Comparison of ENCODE assay signal across 19 cellular contexts in genomic region chr19:43563816-43564215, GRCh38. TPM values are rescaled to one million over a fixed set of nuclear protein-coding genes. Genes with fewer than 3 reads are reported as not detected.
A peak's percentile ranks its signal among the peaks of the same experiment; 100 is the strongest.
DNase-seq lines count a peak whose midpoint lies in the region; ATAC-seq, FAIRE-seq and TF ChIP-seq lines count a peak whose summit lies in the region.
"Had no signal": no experiment of that assay in that cellular context is flagged by ENCODE, and none has a peak within 500 bp of the region (broad histone marks: within the 10 kb centered on the region; RNA-seq: fewer than 3 reads in every experiment).

No MANE protein-coding gene starts in this region.

- H3K9me3 ChIP-seq in Loucy (ENCODE audit: insufficient read depth, low read depth, low read length) (no peaks in the 10 kb centered on the region), K562 (replicated peaks; ENCODE audit: control insufficient read depth, insufficient read depth, low read depth, low read length) (no peaks in the 10 kb centered on the region), gastroesophageal sphincter (no peaks in the 10 kb centered on the region)
- H3K9me3 ChIP-seq: body of pancreas, right atrium auricular region had no signal

- H3K9me2 ChIP-seq in Loucy (replicated peaks; ENCODE audit: low read depth, low read length): no peaks in the 10 kb centered on the region

- H3K27ac ChIP-seq in K562 (ENCODE audit: extremely low read depth, low read depth, low read length) (no peak overlapping the region), gastroesophageal sphincter (peak overlapping the region in 1 of 4 donors; percentile 71)
- H3K27ac ChIP-seq: 22Rv1 had no signal

- no peak for TF ChIP-seq CTCF in Loucy (conservative IDR thresholded peaks at IDR 0.05; ENCODE audit: low read length)
- no peak for TF ChIP-seq CTCF in K562 (IDR thresholded peaks at IDR 0.05 in 2 of 3, conservative IDR thresholded peaks at IDR 0.05 in 1 of 3; ENCODE audit: insufficient read depth in 2 of 3, low read depth in 1 of 3, low read length in 3 of 3)
- no peak for TF ChIP-seq CTCF in osteocyte (IDR thresholded peaks at IDR 0.05)
- TF ChIP-seq CTCF in gastroesophageal sphincter (IDR thresholded peaks at IDR 0.05): no peak

- peaks cover 28% of the 10 kb centered on the region for H3K4me1 Mint-ChIP-seq in T-helper 1 cell treated with Interleukin-12 subunit alpha and Interleukin-12 subunit beta and Interleukin-4 antibody, amounts not matched to agents 30 μg/mL and 1 μg/mL, for 36 hours (ENCODE audit: low read depth)
- peaks cover 16% of the 10 kb centered on the region for H3K4me1 Mint-ChIP-seq in osteocyte (ENCODE audit: unreplicated experiment)

- FAIRE-seq in K562 (lab: Jason Lieb, UNC): no peak
- FAIRE-seq: D721Med, endothelial cell of umbilical vein, keratinocyte had no signal

- intact Hi-C loops in K562 (cut with micrococcal nuclease): no loop called here

- BruUV-seq in K562 (replicated peaks; lab: Mats Ljungman, UMichigan): TSS peak; percentile 28

- H2AFZ ChIP-seq in Loucy (ENCODE audit: low read length) (no peak overlapping the region), K562 (ENCODE audit: low read depth, low read length) (no peak overlapping the region)

- no peak overlapping the region for H3K4me3 Mint-ChIP-seq in T-helper 1 cell treated with Interleukin-12 subunit alpha and Interleukin-12 subunit beta and Interleukin-4 antibody, amounts not matched to agents 30 μg/mL and 1 μg/mL, for 36 hours
- H3K4me3 Mint-ChIP-seq in osteocyte (ENCODE audit: unreplicated experiment): no peak overlapping the region

- H3K79me2 ChIP-seq in Loucy (ENCODE audit: insufficient read depth, low read length): peaks cover 45% of the 10 kb centered on the region
- H3K79me2 ChIP-seq in K562 (ENCODE audit: control insufficient read depth, insufficient read depth, low read length): no peaks in the 10 kb centered on the region

- H3K4me3 ChIP-seq in Loucy (ENCODE audit: low read length, poor library complexity, severe bottlenecking): no peak overlapping the region
- H3K4me3 ChIP-seq in K562: no peak overlapping the region
- H3K4me3 ChIP-seq in gastroesophageal sphincter: no peak overlapping the region
- H3K4me3 ChIP-seq: body of pancreas, right atrium auricular region had no signal

- CTCF ChIA-PET in K562 (lab: Yijun Ruan, JAX; ENCODE audit: low intra/inter-chr PET ratio): no interaction called here

- no peaks in the 10 kb centered on the region for H3K27me3 Mint-ChIP-seq in T-helper 1 cell treated with Interleukin-12 subunit alpha and Interleukin-12 subunit beta and Interleukin-4 antibody, amounts not matched to agents 30 μg/mL and 1 μg/mL, for 36 hours (ENCODE audit: low read depth)
- no peaks in the 10 kb centered on the region for H3K27me3 Mint-ChIP-seq in osteocyte (ENCODE audit: unreplicated experiment)

- DNase-seq in T-helper 1 cell: no peak
- DNase-seq in K562 (ENCODE audit: extremely low read depth in 1 of 4, low spot score in 3 of 4): no peak
- DNase-seq in osteocyte (ENCODE audit: extremely low spot score, unreplicated experiment): no peak
- DNase-seq: body of pancreas, glutamatergic neuron, NCI-H1105, NCI-H510A, substantia nigra had no signal

- H3K9me1 ChIP-seq in K562 (ENCODE audit: control insufficient read depth, insufficient read depth, low read length): no peaks in the 10 kb centered on the region

- H3K9ac ChIP-seq in Loucy (ENCODE audit: low read depth, low read length, poor library complexity, severe bottlenecking) (peak overlapping the region; percentile 60), K562 (ENCODE audit: insufficient read depth in 1 of 2, low read depth in 2 of 2, low read length in 2 of 2) (no peak overlapping the region)

- POLR2A ChIA-PET in K562 (lab: Yijun Ruan, JAX): interaction anchor here (1.0 to 1.1 kb wide), 2 partner anchors 9 to 11 kb away, joined by 3 to 6 read pairs; no protein-coding TSS in a partner anchor

- no peak for ATAC-seq in K562
- no peak for ATAC-seq in HG03045 (IDR thresholded peaks at IDR 0.05; ENCODE audit: unreplicated experiment)
- ATAC-seq in gastroesophageal sphincter: no peak
- ATAC-seq in HG03175 (IDR thresholded peaks at IDR 0.05; ENCODE audit: unreplicated experiment): no peak
- ATAC-seq: body of pancreas had no signal

- TF ChIP-seq EP300 in K562 (IDR thresholded peaks at IDR 0.05; ENCODE audit: low read length) (no peak), gastroesophageal sphincter (IDR thresholded peaks at IDR 0.05) (no peak)

- no peaks in the 10 kb centered on the region for H4K20me1 ChIP-seq in Loucy (ENCODE audit: insufficient read depth, low read length, poor library complexity, severe bottlenecking)
- H4K20me1 ChIP-seq in K562 (replicated peaks; ENCODE audit: control insufficient read depth, insufficient read depth, low read length): no peaks in the 10 kb centered on the region; the same call in 1 of the 2 replicates

- H3K36me3 ChIP-seq in Loucy (ENCODE audit: insufficient read depth, low read length) (no peaks in the 10 kb centered on the region), K562 (ENCODE audit: control insufficient read depth, insufficient read depth, low read length) (peaks cover 36% of the 10 kb centered on the region; the same call in 2 of the 3 replicates), gastroesophageal sphincter (peaks cover 0 to 35% of the 10 kb centered on the region in 2 donors)

- no peaks in the 10 kb centered on the region for H3K9me3 Mint-ChIP-seq in T-helper 1 cell treated with Interleukin-12 subunit alpha and Interleukin-12 subunit beta and Interleukin-4 antibody, amounts not matched to agents 30 μg/mL and 1 μg/mL, for 36 hours
- H3K9me3 Mint-ChIP-seq in osteocyte (ENCODE audit: unreplicated experiment): no peaks in the 10 kb centered on the region

- in situ Hi-C loops in K562 (cut with MboI): no loop called here

- WGBS in K562 (ENCODE audit: insufficient coverage, low coverage, missing lambda C conversion rate): 74% methylated on average over 6 of the region's 6 CpGs
- 72 to 78% methylated on average over 6 of the region's 6 CpGs for WGBS in gastroesophageal sphincter (ENCODE audit: low coverage in 1 of 2), 2 donors

- TF ChIP-seq RAD21 in K562 (CRISPR knock-in tag; conservative IDR thresholded peaks at IDR 0.05 in 1 of 2, IDR thresholded peaks at IDR 0.05 in 1 of 2): no peak

- H3K4me2 ChIP-seq in Loucy (ENCODE audit: low read depth, low read length, poor library complexity, severe bottlenecking) (peak overlapping the region; percentile 53), K562 (ENCODE audit: insufficient read depth, low read length) (no peak overlapping the region)

- TF ChIP-seq POLR2A in K562 (conservative IDR thresholded peaks at IDR 0.05): no peak
- TF ChIP-seq POLR2A in gastroesophageal sphincter (IDR thresholded peaks at IDR 0.05): no peak

- peaks cover 19% of the 10 kb centered on the region for H3F3A ChIP-seq in Loucy (ENCODE audit: low read depth)

- peak overlapping the region; percentile 80 for H3K27ac Mint-ChIP-seq in T-helper 1 cell treated with Interleukin-12 subunit alpha and Interleukin-12 subunit beta and Interleukin-4 antibody, amounts not matched to agents 30 μg/mL and 1 μg/mL, for 36 hours
- H3K27ac Mint-ChIP-seq in osteocyte (ENCODE audit: unreplicated experiment): peak overlapping the region; percentile 79

- H3K36me3 Mint-ChIP-seq in T-helper 1 cell treated with Interleukin-12 subunit alpha and Interleukin-12 subunit beta and Interleukin-4 antibody, amounts not matched to agents 30 μg/mL and 1 μg/mL, for 36 hours (ENCODE audit: low read depth): peaks cover 24% of the 10 kb centered on the region
- H3K36me3 Mint-ChIP-seq in osteocyte (ENCODE audit: unreplicated experiment): peaks cover 11% of the 10 kb centered on the region

- H3K4me1 ChIP-seq in Loucy (ENCODE audit: insufficient read depth, low read length, poor library complexity, severe bottlenecking): peaks cover 54% of the 10 kb centered on the region
- H3K4me1 ChIP-seq in K562 (replicated peaks in 1 of 2; ENCODE audit: control insufficient read depth in 2 of 2, insufficient read depth in 2 of 2, low read length in 2 of 2): peaks cover 3 to 4% of the 10 kb centered on the region in 2 experiments; a peak in 4 of 5 replicates
- peaks cover 0 to 27% (median 0%) of the 10 kb centered on the region in 3 donors for H3K4me1 ChIP-seq in gastroesophageal sphincter
- H3K4me1 ChIP-seq: body of pancreas had no signal

- H3K27me3 ChIP-seq in Loucy (ENCODE audit: insufficient read depth, low read length, poor library complexity, severe bottlenecking): no peaks in the 10 kb centered on the region
- no peaks in the 10 kb centered on the region for H3K27me3 ChIP-seq in K562 (ENCODE audit: control insufficient read depth in 2 of 2, insufficient read depth in 2 of 2, low read length in 2 of 2)
- no peaks in the 10 kb centered on the region for H3K27me3 ChIP-seq in gastroesophageal sphincter
- H3K27me3 ChIP-seq: body of pancreas, right atrium auricular region had no signal

RNA-seq across cellular contexts. Expression of gene XRCC1, which starts 11.5 kb away (rescaled TPM):
- total RNA-seq in K562 (2011; cell fraction: chromatin; rRNA removed; ENCODE audit: low replicate concordance): 25.5 and 58.8 TPM in 2 replicates
- 39.7 and 51.4 TPM in 2 replicates for total RNA-seq in K562 (2011; cell fraction: nucleolus; rRNA removed)
- total RNA-seq in K562 (2011; cell fraction: nucleoplasm; rRNA removed): 27.4 and 37.4 TPM in 2 replicates
- total RNA-seq in K562 (2014; rRNA removed): 31.5 and 40.2 TPM in 2 replicates
- 10.4 and 13.7 TPM in 2 replicates for total RNA-seq in K562 (2014; rRNA removed; fragmentation: Illumina TruSeq; extraction: Trizol)
- 24.4 and 24.9 TPM in 2 replicates for total RNA-seq in K562 (2015; rRNA removed; fragmentation: Illumina TruSeq; extraction: Trizol)
- 24.9 and 27.9 TPM in 2 replicates for total RNA-seq in K562 (2021)
- polyA plus RNA-seq in K562 (2011; rRNA removed): 21.8 and 23.3 TPM in 2 replicates
- polyA plus RNA-seq in K562 (2011; cell fraction: cytosol; rRNA removed): 24.3 and 42.9 TPM in 2 replicates
- 24.5 and 33.4 TPM in 2 replicates for polyA plus RNA-seq in K562 (2011; cell fraction: nucleus; rRNA removed)
- polyA plus RNA-seq in K562 (2012): 32.0 and 53.8 TPM in 2 replicates
- polyA plus RNA-seq in K562 (2014; fragmentation: Illumina TruSeq; extraction: Trizol): 36.9 and 37.0 TPM in 2 replicates
- 1 to 10 TPM; 1.5 to 5.2 TPM for polyA plus RNA-seq in K562 (2014; fragmentation: Nextera tagmentation; extraction: Ambion mirVana)
- polyA plus RNA-seq in K562 (2014; rRNA removed): 33.8 and 34.9 TPM in 2 replicates
- polyA minus RNA-seq in K562 (2011; rRNA and poly(A)+ RNA removed): 15.2 and 24.9 TPM in 2 replicates
- 20.2 and 26.3 TPM in 2 replicates for polyA minus RNA-seq in K562 (2011; cell fraction: cytosol; rRNA and poly(A)+ RNA removed)
- 17.1 and 18.3 TPM in 2 replicates for polyA minus RNA-seq in K562 (2011; cell fraction: nucleus; rRNA and poly(A)+ RNA removed)
- 37.1 and 43.2 TPM in 2 replicates for total RNA-seq in osteocyte
- total RNA-seq in gastroesophageal sphincter: 10 to 100 TPM; 17.9 to 31.0 (median 22.6) TPM

RNA-seq across cellular contexts. Expression of gene PINLYP, which starts 11.8 kb away (rescaled TPM):
- 0.30 and 1.1 TPM in 2 replicates for total RNA-seq in K562 (2011; cell fraction: chromatin; rRNA removed; ENCODE audit: low replicate concordance)
- 0.66 and 1.0 TPM in 2 replicates for total RNA-seq in K562 (2011; cell fraction: nucleolus; rRNA removed)
- total RNA-seq in K562 (2011; cell fraction: nucleoplasm; rRNA removed): 0.76 and 0.95 TPM in 2 replicates
- 1.1 TPM in 2 replicates for total RNA-seq in K562 (2014; rRNA removed)
- total RNA-seq in K562 (2014; rRNA removed; fragmentation: Illumina TruSeq; extraction: Trizol): 1.1 and 1.7 TPM in 2 replicates
- total RNA-seq in K562 (2015; rRNA removed; fragmentation: Illumina TruSeq; extraction: Trizol): 2.2 and 2.7 TPM in 2 replicates
- 1.00 and 2.4 TPM in 2 replicates for total RNA-seq in K562 (2021)
- 1.0 and 1.5 TPM in 2 replicates for polyA plus RNA-seq in K562 (2011; rRNA removed)
- 0.73 and 1.8 TPM in 2 replicates for polyA plus RNA-seq in K562 (2011; cell fraction: cytosol; rRNA removed)
- 0.51 and 0.56 TPM in 2 replicates for polyA plus RNA-seq in K562 (2011; cell fraction: nucleus; rRNA removed)
- 3.9 and 4.2 TPM in 2 replicates for polyA plus RNA-seq in K562 (2012)
- 2.8 and 4.7 TPM in 2 replicates for polyA plus RNA-seq in K562 (2014; fragmentation: Illumina TruSeq; extraction: Trizol)
- 1 to 10 TPM; 4.6 to 6.0 TPM for polyA plus RNA-seq in K562 (2014; fragmentation: Nextera tagmentation; extraction: Ambion mirVana)
- 6.7 and 8.0 TPM in 2 replicates for polyA plus RNA-seq in K562 (2014; rRNA removed)
- polyA minus RNA-seq in K562 (2011; rRNA and poly(A)+ RNA removed): 0.11 and 0.24 TPM in 2 replicates
- polyA minus RNA-seq in K562 (2011; cell fraction: cytosol; rRNA and poly(A)+ RNA removed): not detected in 2 replicates
- polyA minus RNA-seq in K562 (2011; cell fraction: nucleus; rRNA and poly(A)+ RNA removed): 0.67 TPM in 1 of 2 replicates, not detected in the other
- total RNA-seq in osteocyte: 0.91 and 1.2 TPM in 2 replicates
- total RNA-seq in gastroesophageal sphincter: 1 to 10 TPM; 2.3 to 9.4 (median 6.7) TPM
- total RNA-seq: HT-29 had no signal

RNA-seq across cellular contexts. Expression of gene ZNF575, which starts 30.8 kb away (rescaled TPM):
- not detected in 2 replicates for total RNA-seq in K562 (2011; cell fraction: chromatin; rRNA removed; ENCODE audit: low replicate concordance)
- total RNA-seq in K562 (2011; cell fraction: nucleolus; rRNA removed): not detected in 2 replicates
- not detected in 2 replicates for total RNA-seq in K562 (2011; cell fraction: nucleoplasm; rRNA removed)
- total RNA-seq in K562 (2014; rRNA removed) (0.32 and 0.37 TPM in 2 replicates), K562 (2014; rRNA removed; fragmentation: Illumina TruSeq; extraction: Trizol) (not detected in 2 replicates), K562 (2015; rRNA removed; fragmentation: Illumina TruSeq; extraction: Trizol) (not detected in 2 replicates), K562 (2021) (0.20 and 0.72 TPM in 2 replicates), osteocyte (6.5 and 6.9 TPM in 2 replicates), gastroesophageal sphincter (1 to 10 TPM in 1 of 4 donors, under 1 TPM in 1, not detected in 2; 0.66 to 3.3 TPM)
- polyA plus RNA-seq in K562 (2011; rRNA removed) (0.03 TPM in 1 of 2 replicates, not detected in the other), K562 (2014; fragmentation: Illumina TruSeq; extraction: Trizol) (not detected in 2 replicates), K562 (2014; fragmentation: Nextera tagmentation; extraction: Ambion mirVana) (not detected), K562 (2014; rRNA removed) (0.98 and 1.4 TPM in 2 replicates)
- polyA plus RNA-seq in K562 (2011; cell fraction: cytosol; rRNA removed): 0.06 TPM in 1 of 2 replicates, not detected in the other
- 0.06 and 0.31 TPM in 2 replicates for polyA plus RNA-seq in K562 (2011; cell fraction: nucleus; rRNA removed)
- polyA plus RNA-seq in K562 (2012): 0.25 and 0.65 TPM in 2 replicates
- polyA minus RNA-seq in K562 (2011; rRNA and poly(A)+ RNA removed): not detected in 2 replicates
- not detected in 2 replicates for polyA minus RNA-seq in K562 (2011; cell fraction: cytosol; rRNA and poly(A)+ RNA removed)
- polyA minus RNA-seq in K562 (2011; cell fraction: nucleus; rRNA and poly(A)+ RNA removed): not detected in 2 replicates

RNA-seq across cellular contexts. Expression of gene IRGQ, which starts 32.1 kb away (rescaled TPM):
- 18.5 and 25.1 TPM in 2 replicates for total RNA-seq in K562 (2011; cell fraction: chromatin; rRNA removed; ENCODE audit: low replicate concordance)
- 14.3 and 16.3 TPM in 2 replicates for total RNA-seq in K562 (2011; cell fraction: nucleolus; rRNA removed)
- 23.6 and 35.4 TPM in 2 replicates for total RNA-seq in K562 (2011; cell fraction: nucleoplasm; rRNA removed)
- 5.3 and 7.3 TPM in 2 replicates for total RNA-seq in K562 (2014; rRNA removed)
- total RNA-seq in K562 (2014; rRNA removed; fragmentation: Illumina TruSeq; extraction: Trizol): 8.8 and 9.6 TPM in 2 replicates
- total RNA-seq in K562 (2015; rRNA removed; fragmentation: Illumina TruSeq; extraction: Trizol): 7.8 and 7.9 TPM in 2 replicates
- total RNA-seq in K562 (2021): 16.8 and 19.2 TPM in 2 replicates
- polyA plus RNA-seq in K562 (2011; rRNA removed): 8.3 and 11.2 TPM in 2 replicates
- polyA plus RNA-seq in K562 (2011; cell fraction: cytosol; rRNA removed): 6.4 and 14.2 TPM in 2 replicates
- 7.0 and 10.7 TPM in 2 replicates for polyA plus RNA-seq in K562 (2011; cell fraction: nucleus; rRNA removed)
- 2.1 and 2.5 TPM in 2 replicates for polyA plus RNA-seq in K562 (2012)
- polyA plus RNA-seq in K562 (2014; fragmentation: Illumina TruSeq; extraction: Trizol): 3.4 and 5.1 TPM in 2 replicates
- polyA plus RNA-seq in K562 (2014; fragmentation: Nextera tagmentation; extraction: Ambion mirVana): 10 to 100 TPM in 1 of 2 experiments, 1 to 10 TPM in 1; 3.5 to 11.2 TPM
- 6.2 and 6.6 TPM in 2 replicates for polyA plus RNA-seq in K562 (2014; rRNA removed)
- 13.0 and 15.6 TPM in 2 replicates for polyA minus RNA-seq in K562 (2011; rRNA and poly(A)+ RNA removed)
- 8.6 and 11.0 TPM in 2 replicates for polyA minus RNA-seq in K562 (2011; cell fraction: cytosol; rRNA and poly(A)+ RNA removed)
- polyA minus RNA-seq in K562 (2011; cell fraction: nucleus; rRNA and poly(A)+ RNA removed): 2.2 and 3.3 TPM in 2 replicates
- total RNA-seq in osteocyte: 40.9 and 45.9 TPM in 2 replicates
- 10 to 100 TPM; 25.5 to 38.5 (median 27.8) TPM for total RNA-seq in gastroesophageal sphincter

RNA-seq across cellular contexts. Expression of gene ZNF576, which starts 32.6 kb away (rescaled TPM):
- 16.8 and 39.5 TPM in 2 replicates for total RNA-seq in K562 (2011; cell fraction: chromatin; rRNA removed; ENCODE audit: low replicate concordance)
- total RNA-seq in K562 (2011; cell fraction: nucleolus; rRNA removed): 33.8 and 38.9 TPM in 2 replicates
- 35.0 and 41.2 TPM in 2 replicates for total RNA-seq in K562 (2011; cell fraction: nucleoplasm; rRNA removed)
- total RNA-seq in K562 (2014; rRNA removed) (7.1 and 16.2 TPM in 2 replicates), K562 (2014; rRNA removed; fragmentation: Illumina TruSeq; extraction: Trizol) (5.6 and 6.8 TPM in 2 replicates), K562 (2015; rRNA removed; fragmentation: Illumina TruSeq; extraction: Trizol) (8.8 and 9.9 TPM in 2 replicates), K562 (2021) (14.2 and 18.2 TPM in 2 replicates), osteocyte (13.2 and 16.2 TPM in 2 replicates), gastroesophageal sphincter (10 to 100 TPM; 10.8 to 19.9 (median 14.2) TPM)
- polyA plus RNA-seq in K562 (2011; rRNA removed) (7.3 and 9.7 TPM in 2 replicates), K562 (2014; fragmentation: Illumina TruSeq; extraction: Trizol) (12.5 and 12.7 TPM in 2 replicates), K562 (2014; fragmentation: Nextera tagmentation; extraction: Ambion mirVana) (10 to 100 TPM; 12.2 to 18.2 TPM), K562 (2014; rRNA removed) (12.8 and 17.4 TPM in 2 replicates)
- polyA plus RNA-seq in K562 (2011; cell fraction: cytosol; rRNA removed): 14.2 and 34.8 TPM in 2 replicates
- 10.6 and 13.3 TPM in 2 replicates for polyA plus RNA-seq in K562 (2011; cell fraction: nucleus; rRNA removed)
- 12.8 and 12.9 TPM in 2 replicates for polyA plus RNA-seq in K562 (2012)
- polyA minus RNA-seq in K562 (2011; rRNA and poly(A)+ RNA removed): 6.4 and 8.1 TPM in 2 replicates
- polyA minus RNA-seq in K562 (2011; cell fraction: cytosol; rRNA and poly(A)+ RNA removed): 5.5 and 6.7 TPM in 2 replicates
- polyA minus RNA-seq in K562 (2011; cell fraction: nucleus; rRNA and poly(A)+ RNA removed): 12.8 and 16.1 TPM in 2 replicates
